In genomic region chr15:22827125-22827524, GRCh38 we compare ENCODE assay signal across 21 cellular contexts.
"Had no signal": no experiment of that assay in that cellular context is flagged by ENCODE, and none has a peak within 500 bp of the region (broad histone marks: within the 10 kb centered on the region; RNA-seq: fewer than 3 reads in every experiment).

No MANE protein-coding gene starts in this region.

- H3K9me3 Mint-ChIP-seq: naive B cell, nephron had no signal

- H3K27ac Mint-ChIP-seq: naive B cell, nephron had no signal

- H3K27me3 ChIP-seq: hepatocyte, neutrophil, right atrium auricular region, sigmoid colon, stomach had no signal

- H3K27ac ChIP-seq: hepatocyte, neutrophil, right atrium auricular region, sigmoid colon, skin epidermis, stomach, thoracic aorta had no signal

- H3K36me3 ChIP-seq: neutrophil had no signal

- H3K4me3 Mint-ChIP-seq: naive B cell, nephron had no signal

- H3K4me1 Mint-ChIP-seq: naive B cell, nephron had no signal

- H3K4me1 ChIP-seq: right atrium auricular region, sigmoid colon, stomach had no signal

- DNase-seq: cerebellar nuclear complex; dermis blood vessel endothelial cell; erythroblast; foreskin melanocyte; head of caudate nucleus; kidney glomerular epithelial cell; mesendoderm; naive B cell; posterior cingulate gyrus; sigmoid colon; stimulated activated CD4-positive, alpha-beta T cell treated with anti-CD3 and anti-CD28 coated beads, Interleukin-12 subunit alpha, Interleukin-12 subunit beta, amount 100 ng/mL, for 4 hours; stimulated activated naive CD4-positive, alpha-beta T cell; stomach; substantia nigra; trophoblast cell had no signal

- H3K9me3 ChIP-seq: neutrophil, right atrium auricular region, sigmoid colon, stomach, thoracic aorta had no signal

- H3K27me3 Mint-ChIP-seq: naive B cell had no signal

- H3K4me3 ChIP-seq: hepatocyte, right atrium auricular region, sigmoid colon, skin epidermis, stomach, thoracic aorta had no signal
